ENCODE assay signal across 14 cellular contexts in the genomic region with DNA sequence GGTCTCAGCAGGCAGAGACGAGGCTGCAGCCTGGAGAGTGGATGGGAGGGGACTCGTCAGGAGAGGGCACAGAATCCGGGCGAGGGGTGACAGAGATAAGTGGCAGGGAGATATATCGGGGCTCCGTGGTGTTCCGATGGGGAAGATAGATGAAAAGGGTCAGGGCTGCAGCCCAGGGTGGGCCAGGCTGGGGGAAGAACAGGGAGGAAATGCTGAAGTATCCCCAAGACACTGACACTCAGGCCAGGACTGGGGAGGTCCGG. TPM values are rescaled to one million over a fixed set of nuclear protein-coding genes. Genes with fewer than 3 reads are reported as not detected.
DNase-seq lines count a peak whose midpoint lies in the region; ATAC-seq and TF ChIP-seq lines count a peak whose summit lies in the region.
"Had no signal": no experiment of that assay in that cellular context is flagged by ENCODE, and none has a peak within 500 bp of the region (broad histone marks: within the 10 kb centered on the region; RNA-seq: fewer than 3 reads in every experiment).

No MANE protein-coding gene starts in this region.

- no peak for ATAC-seq in activated CD8-positive, alpha-beta memory T cell treated with anti-CD3 and anti-CD28 coated beads, Interleukin-2, amount 10 ng/mL, durations not matched to agents 7 days and 5 days
- ATAC-seq in activated naive CD8-positive, alpha-beta T cell treated with anti-CD3 and anti-CD28 coated beads, Interleukin-2, amount 50 U/mL, for 24 hours = no peak
- ATAC-seq: esophagus mucosa had no signal

- TF ChIP-seq CTCF in kidney epithelial cell (IDR thresholded peaks at IDR 0.05; ENCODE audit: insufficient read depth, low read length, poor library complexity, severe bottlenecking) = no peak

- no peaks in the 10 kb centered on the region for H3K27me3 ChIP-seq in kidney epithelial cell (ENCODE audit: control insufficient read depth, insufficient read depth, low read length)
- H3K27me3 ChIP-seq: Peyer's patch had no signal

- peak overlapping the region; percentile 42 for H3K27ac ChIP-seq in substantia nigra (ENCODE audit: low read depth, low read length, poor library complexity, severe bottlenecking)
- H3K27ac ChIP-seq: HL-60 had no signal

- H3K4me1 Mint-ChIP-seq in activated CD8-positive, alpha-beta memory T cell treated with anti-CD3 and anti-CD28 coated beads, Interleukin-2, amount 10 ng/mL, durations not matched to agents 7 days and 5 days = peaks cover 17% of the 10 kb centered on the region
- H3K4me1 Mint-ChIP-seq in activated naive CD8-positive, alpha-beta T cell treated with anti-CD3 and anti-CD28 coated beads, Interleukin-2, amount 50 U/mL, for 24 hours = peaks cover 13% of the 10 kb centered on the region

- no peaks in the 10 kb centered on the region for H3K27me3 Mint-ChIP-seq in activated CD8-positive, alpha-beta memory T cell treated with anti-CD3 and anti-CD28 coated beads, Interleukin-2, amount 10 ng/mL, durations not matched to agents 7 days and 5 days
- no peaks in the 10 kb centered on the region for H3K27me3 Mint-ChIP-seq in activated naive CD8-positive, alpha-beta T cell treated with anti-CD3 and anti-CD28 coated beads, Interleukin-2, amount 50 U/mL, for 24 hours

- CTCF ChIA-PET in activated CD8-positive, alpha-beta memory T cell treated with anti-CD3 and anti-CD28 coated beads, Interleukin-2, amount 10 ng/mL, durations not matched to agents 7 days and 5 days (lab: Charles Lee) = interaction anchor here (2.0 kb wide), 1 partner anchor 112 kb away, joined by 5 read pairs; no protein-coding TSS in a partner anchor

- H3K36me3 ChIP-seq in kidney epithelial cell (ENCODE audit: control insufficient read depth, insufficient read depth, low read length) = peaks cover 3% of the 10 kb centered on the region

- no peaks in the 10 kb centered on the region for H3K9me3 Mint-ChIP-seq in activated CD8-positive, alpha-beta memory T cell treated with anti-CD3 and anti-CD28 coated beads, Interleukin-2, amount 10 ng/mL, durations not matched to agents 7 days and 5 days (ENCODE audit: low read depth)
- H3K9me3 Mint-ChIP-seq in activated naive CD8-positive, alpha-beta T cell treated with anti-CD3 and anti-CD28 coated beads, Interleukin-2, amount 50 U/mL, for 24 hours = no peaks in the 10 kb centered on the region

- H3K4me3 ChIP-seq in kidney epithelial cell (ENCODE audit: low read depth, low read length) = peak overlapping the region; percentile 3
- H3K4me3 ChIP-seq: smooth muscle cell had no signal

- no peaks in the 10 kb centered on the region for H3K36me3 Mint-ChIP-seq in activated CD8-positive, alpha-beta memory T cell treated with anti-CD3 and anti-CD28 coated beads, Interleukin-2, amount 10 ng/mL, durations not matched to agents 7 days and 5 days
- no peaks in the 10 kb centered on the region for H3K36me3 Mint-ChIP-seq in activated naive CD8-positive, alpha-beta T cell treated with anti-CD3 and anti-CD28 coated beads, Interleukin-2, amount 50 U/mL, for 24 hours (ENCODE audit: low read depth)

- DNase-seq in activated CD8-positive, alpha-beta memory T cell treated with anti-CD3 and anti-CD28 coated beads, Interleukin-2, amount 10 ng/mL, durations not matched to agents 7 days and 5 days = no peak
- DNase-seq in activated CD8-positive, alpha-beta memory T cell treated with anti-CD3 and anti-CD28 coated beads, Interleukin-2, amount 50 U/mL, for 48 hours = no peak
- DNase-seq in activated naive CD8-positive, alpha-beta T cell treated with anti-CD3 and anti-CD28 coated beads, Interleukin-2, amount 50 U/mL, for 24 hours = no peak
- no peak for DNase-seq in kidney epithelial cell (ENCODE audit: low read depth)
- DNase-seq in substantia nigra (lab: John Stamatoyannopoulos, UW) = no peak
- DNase-seq in superior temporal gyrus (ENCODE audit: extremely low spot score) = no peak
- no peak for DNase-seq in activated CD4-positive, CD25-positive, alpha-beta regulatory T cell (lab: John Stamatoyannopoulos, UW)
- DNase-seq in NCI-H2227 treated with DMSO at 0.1 percent for 48 hours (lab: John Stamatoyannopoulos, UW) = no peak
- DNase-seq: central memory CD4-positive, alpha-beta T cell; NCI-H345; Peyer's patch had no signal

- H3K4me3 Mint-ChIP-seq in activated CD8-positive, alpha-beta memory T cell treated with anti-CD3 and anti-CD28 coated beads, Interleukin-2, amount 10 ng/mL, durations not matched to agents 7 days and 5 days = peak overlapping the region; percentile 74
- no peak overlapping the region for H3K4me3 Mint-ChIP-seq in activated naive CD8-positive, alpha-beta T cell treated with anti-CD3 and anti-CD28 coated beads, Interleukin-2, amount 50 U/mL, for 24 hours

- no peak overlapping the region for H3K27ac Mint-ChIP-seq in activated CD8-positive, alpha-beta memory T cell treated with anti-CD3 and anti-CD28 coated beads, Interleukin-2, amount 10 ng/mL, durations not matched to agents 7 days and 5 days
- peak overlapping the region; percentile 1 for H3K27ac Mint-ChIP-seq in activated naive CD8-positive, alpha-beta T cell treated with anti-CD3 and anti-CD28 coated beads, Interleukin-2, amount 50 U/mL, for 24 hours

RNA-seq across cellular contexts. Expression of gene LGALS3BP, which starts 2.1 kb away (rescaled TPM):
- total RNA-seq in activated CD8-positive, alpha-beta memory T cell treated with anti-CD3 and anti-CD28 coated beads, Interleukin-2, amount 10 ng/mL, durations not matched to agents 7 days and 5 days = 100 to 1,000 TPM in 1 of 2 experiments, 10 to 100 TPM in 1; 75.7 to 162 TPM
- 283 and 378 TPM in 2 replicates for total RNA-seq in kidney epithelial cell

RNA-seq across cellular contexts. Expression of gene CANT1, which starts 32.0 kb away (rescaled TPM):
- total RNA-seq in activated CD8-positive, alpha-beta memory T cell treated with anti-CD3 and anti-CD28 coated beads, Interleukin-2, amount 10 ng/mL, durations not matched to agents 7 days and 5 days = 10 to 100 TPM; 67.2 to 78.3 TPM
- total RNA-seq in kidney epithelial cell = 54.6 and 70.7 TPM in 2 replicates

RNA-seq across cellular contexts. Expression of gene C1QTNF1, which starts 46.4 kb away (rescaled TPM):
- not detected for total RNA-seq in activated CD8-positive, alpha-beta memory T cell treated with anti-CD3 and anti-CD28 coated beads, Interleukin-2, amount 10 ng/mL, durations not matched to agents 7 days and 5 days
- total RNA-seq in kidney epithelial cell = 4.6 and 6.1 TPM in 2 replicates

RNA-seq across cellular contexts. Expression of gene TIMP2, which starts 52.4 kb away (rescaled TPM):
- total RNA-seq in activated CD8-positive, alpha-beta memory T cell treated with anti-CD3 and anti-CD28 coated beads, Interleukin-2, amount 10 ng/mL, durations not matched to agents 7 days and 5 days = 1 to 10 TPM; 1.7 to 2.9 TPM
- total RNA-seq in kidney epithelial cell = 130 and 145 TPM in 2 replicates
